In genomic region chr3:39407773-39408492, GRCh38 we compare ENCODE assay signal across 10 cellular contexts. TPM values are rescaled to one million over a fixed set of nuclear protein-coding genes. Genes with fewer than 3 reads are reported as not detected.
DNase-seq lines count a peak whose midpoint lies in the region; ATAC-seq and TF ChIP-seq lines count a peak whose summit lies in the region.
"Had no signal": no experiment of that assay in that cellular context is flagged by ENCODE, and none has a peak within 500 bp of the region (broad histone marks: within the 10 kb centered on the region; RNA-seq: fewer than 3 reads in every experiment).

No MANE protein-coding gene starts in this region.

- intact Hi-C loops in CD4-positive, alpha-beta T cell (cut with DNase I, micrococcal nuclease) = loop anchor here (2.0 to 10.0 kb wide), 8 partner anchors 39 to 1797 kb away; partner anchors contain the start of genes ACAA1 (in 1 of the 2), EIF1B (in 1 of the 2) and MYD88 (in 1 of the 2)
- intact Hi-C loops in dorsolateral prefrontal cortex (cut with DNase I) (loop anchor here (5.0 to 10.0 kb wide), 2 partner anchors 777 to 909 kb away; no protein-coding TSS in a partner anchor), natural killer cell (cut with micrococcal nuclease) (loop anchor here (5.0 kb wide), 1 partner anchor 356 kb away; the partner anchor contains the start of genes SCN11A and WDR48)

- H3K4me1 ChIP-seq in Loucy (ENCODE audit: insufficient read depth, low read length, poor library complexity, severe bottlenecking) = peaks cover 53% of the 10 kb centered on the region

- in situ Hi-C loops in GM13976 (cut with MboI; ENCODE audit: low sequenced_read_pairs, unreplicated experiment) = no loop called here

- H3K27ac ChIP-seq in CD4-positive, alpha-beta T cell (ENCODE audit: low read depth, low read length) = peak overlapping the region; percentile 88
- peak overlapping the region in 4 of 59 donors; percentile 8 to 88 (median 39) for H3K27ac ChIP-seq in dorsolateral prefrontal cortex

- H3K4me2 ChIP-seq in Loucy (ENCODE audit: low read depth, low read length, poor library complexity, severe bottlenecking) = peak overlapping the region; percentile 97

- peaks cover 65% of the 10 kb centered on the region for H3K36me3 Mint-ChIP-seq in CD4-positive, alpha-beta T cell (ENCODE audit: low read depth)
- H3K36me3 Mint-ChIP-seq in natural killer cell = peaks cover 20% of the 10 kb centered on the region

- no peaks in the 10 kb centered on the region for H3K27me3 ChIP-seq in CD4-positive, alpha-beta T cell (ENCODE audit: control insufficient read depth, insufficient read depth, low read length)
- no peaks in the 10 kb centered on the region for H3K27me3 ChIP-seq in Loucy (ENCODE audit: insufficient read depth, low read length, poor library complexity, severe bottlenecking)
- H3K27me3 ChIP-seq in dorsolateral prefrontal cortex = no peaks in the 10 kb centered on the region

- H3K36me3 ChIP-seq in Loucy (ENCODE audit: insufficient read depth, low read length) = peaks cover 54% of the 10 kb centered on the region

- H3K4me1 Mint-ChIP-seq in CD4-positive, alpha-beta T cell (ENCODE audit: low read depth) = peaks cover 48% of the 10 kb centered on the region
- H3K4me1 Mint-ChIP-seq in natural killer cell = peaks cover 41 to 43% of the 10 kb centered on the region in 2 donors

- peaks cover 65% of the 10 kb centered on the region for H3K79me2 ChIP-seq in Loucy (ENCODE audit: insufficient read depth, low read length)

- H3K4me3 ChIP-seq in Loucy (ENCODE audit: low read length, poor library complexity, severe bottlenecking) = peak overlapping the region; percentile 94
- H3K4me3 ChIP-seq in dorsolateral prefrontal cortex = peak overlapping the region in 54 of 59 donors; percentile 63 to 99 (median 84)

- TF ChIP-seq CTCF in CD4-positive, alpha-beta T cell (IDR thresholded peaks at IDR 0.05) = no peak
- TF ChIP-seq CTCF in Loucy (conservative IDR thresholded peaks at IDR 0.05; ENCODE audit: low read length) (no peak), dorsolateral prefrontal cortex (IDR thresholded peaks at IDR 0.05 in 54 of 56, conservative IDR thresholded peaks at IDR 0.05 in 2 of 56; ENCODE audit: low read depth in 1 of 56, partially characterized antibody in 56 of 56) (no peak), natural killer cell (IDR thresholded peaks at IDR 0.05) (no peak), GM13976 (IDR thresholded peaks at IDR 0.05; ENCODE audit: borderline replicate concordance, control extremely low read depth, extremely low read depth, insufficient read depth, missing control alignments) (no peak)

- H3F3A ChIP-seq in Loucy (ENCODE audit: low read depth) = peaks cover 3% of the 10 kb centered on the region; the same call in 1 of the 2 replicates

- no peaks in the 10 kb centered on the region for H3K9me3 ChIP-seq in CD4-positive, alpha-beta T cell (ENCODE audit: control insufficient read depth, low read length)
- H3K9me3 ChIP-seq in Loucy (ENCODE audit: insufficient read depth, low read depth, low read length) = no peaks in the 10 kb centered on the region

- ATAC-seq in CD4-positive, alpha-beta T cell (ENCODE audit: poor library complexity) = no peak
- ATAC-seq in natural killer cell = no peak
- no peak for ATAC-seq in GM18517 (IDR thresholded peaks at IDR 0.05; ENCODE audit: unreplicated experiment)

- H3K9me3 Mint-ChIP-seq in CD4-positive, alpha-beta T cell = no peaks in the 10 kb centered on the region
- no peaks in the 10 kb centered on the region for H3K9me3 Mint-ChIP-seq in natural killer cell

- POLR2A ChIA-PET in CD4-positive, alpha-beta T cell (lab: Charles Lee) = interaction anchor here (0.8 to 3.4 kb wide), 5 partner anchors 16 to 1791 kb away, joined by 3 to 34 read pairs (median 4); partner anchors contain the start of genes CTNNB1 and OXSR1

- no peaks in the 10 kb centered on the region for H3K27me3 Mint-ChIP-seq in CD4-positive, alpha-beta T cell
- H3K27me3 Mint-ChIP-seq in natural killer cell (ENCODE audit: low read depth in 2 of 2) = no peaks in the 10 kb centered on the region

- CTCF ChIA-PET in CD4-positive, alpha-beta T cell (lab: Charles Lee) = interaction anchor here (1.6 to 3.0 kb wide), 3 partner anchors 23 to 886 kb away, joined by 3 to 15 read pairs (median 12); no protein-coding TSS in a partner anchor

- peak overlapping the region; percentile 88 for H3K27ac Mint-ChIP-seq in CD4-positive, alpha-beta T cell
- H3K27ac Mint-ChIP-seq in natural killer cell = peak overlapping the region; percentile 96 to 98

- H3K4me3 Mint-ChIP-seq in CD4-positive, alpha-beta T cell = peak overlapping the region; percentile 86
- peak overlapping the region; percentile 96 for H3K4me3 Mint-ChIP-seq in natural killer cell

- peak overlapping the region; percentile 87 for H3K9ac ChIP-seq in Loucy (ENCODE audit: low read depth, low read length, poor library complexity, severe bottlenecking)

- no peaks in the 10 kb centered on the region for H3K9me2 ChIP-seq in Loucy (replicated peaks; ENCODE audit: low read depth, low read length)

- peaks cover 59% of the 10 kb centered on the region for H4K20me1 ChIP-seq in Loucy (ENCODE audit: insufficient read depth, low read length, poor library complexity, severe bottlenecking)

- DNase-seq in CD4-positive, alpha-beta T cell = no peak
- DNase-seq in dorsolateral prefrontal cortex = no peak
- no peak for DNase-seq in natural killer cell
- DNase-seq in GM13976 (ENCODE audit: low spot score) = no peak
- DNase-seq in amniotic stem cell (lab: John Stamatoyannopoulos, UW) = no peak
- no peak for DNase-seq in NOMO-1 treated with DMSO at 0.1 percent for 48 hours (lab: John Stamatoyannopoulos, UW; ENCODE audit: unreplicated experiment)
- DNase-seq: aorta had no signal

- H2AFZ ChIP-seq in Loucy (ENCODE audit: low read length) = no peak overlapping the region

RNA-seq across cellular contexts. Expression of gene RPSA, which starts 1.4 kb away (rescaled TPM):
- 1,000 to 10,000 TPM; 1,930 to 1,974 TPM for total RNA-seq in CD4-positive, alpha-beta T cell
- 100 to 1,000 TPM; 285 to 584 (median 399) TPM for total RNA-seq in dorsolateral prefrontal cortex
- 100 to 1,000 TPM; 737 to 921 (median 821) TPM for total RNA-seq in natural killer cell

RNA-seq across cellular contexts. Expression of gene SLC25A38, which starts 24.8 kb away (rescaled TPM):
- total RNA-seq in CD4-positive, alpha-beta T cell = 10 to 100 TPM; 43.2 to 44.7 TPM
- total RNA-seq in dorsolateral prefrontal cortex = 10 to 100 TPM; 16.2 to 32.9 (median 23.4) TPM
- 10 to 100 TPM; 40.0 to 44.7 (median 41.7) TPM for total RNA-seq in natural killer cell

RNA-seq across cellular contexts. Expression of gene MOBP, which starts 59.5 kb away (rescaled TPM):
- not detected for total RNA-seq in CD4-positive, alpha-beta T cell
- 1,000 to 10,000 TPM in 11 of 120 experiments, 100 to 1,000 TPM in 101, 10 to 100 TPM in 8; 40.9 to 1,548 (median 379) TPM for total RNA-seq in dorsolateral prefrontal cortex
- total RNA-seq in natural killer cell = not detected
- total RNA-seq: M059J had no signal

Comparison
In these comparisons a context has a peak if more than half of its experiments do, and no peak if none do; other contexts are left out.
1. RNA of gene MOBP, which starts 59.5 kb away (total RNA-seq): 40.9 to 1,548 TPM in dorsolateral prefrontal cortex; not detected in CD4-positive, alpha-beta T cell and not detected in natural killer cell; every median in the first group is over 10 times any median in the second.